ENCODE assay signal across 14 cellular contexts in the genomic region with DNA sequence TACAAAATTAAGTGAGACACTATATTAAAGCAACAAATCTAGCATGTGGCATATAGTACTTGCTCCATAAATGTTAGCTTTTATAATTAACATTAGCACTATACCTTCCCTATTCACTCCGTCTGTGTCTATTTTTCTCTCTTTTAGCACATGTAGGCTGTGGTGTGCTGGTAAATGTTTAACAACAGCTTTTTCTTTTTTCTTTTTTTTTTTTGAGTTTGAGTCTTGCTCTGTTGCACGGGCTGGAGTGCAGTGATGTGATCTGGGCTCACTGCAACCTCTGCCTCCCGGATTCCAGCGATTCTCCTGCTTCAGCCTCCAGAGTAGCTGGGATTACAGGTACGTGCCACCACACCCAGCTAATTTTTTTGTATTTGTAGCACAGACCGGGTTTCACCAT.
DNase-seq lines count a peak whose midpoint lies in the region; ATAC-seq and TF ChIP-seq lines count a peak whose summit lies in the region.
"Had no signal": no experiment of that assay in that cellular context is flagged by ENCODE, and none has a peak within 500 bp of the region (broad histone marks: within the 10 kb centered on the region; RNA-seq: fewer than 3 reads in every experiment).

No MANE protein-coding gene starts in this region.

- intact Hi-C loops in sciatic nerve (cut with DNase I), result no loop called here

- H3K36me3 ChIP-seq in HEK293 (ENCODE audit: control insufficient read depth in 2 of 2, insufficient read depth in 1 of 2, low read length in 2 of 2) (no peaks in the 10 kb centered on the region), MG63 (no peaks in the 10 kb centered on the region)
- H3K36me3 ChIP-seq: BLaER1 treated with 17β-estradiol and CSF1 and Interleukin-3, amounts not matched to agents 10 nM and 100 nM had no signal

- TF ChIP-seq CTCF in HEK293 (tag by site-specific recombination; IDR thresholded peaks at IDR 0.05), result no peak

- no peaks in the 10 kb centered on the region for H3K4me1 ChIP-seq in HEK293 (ENCODE audit: control insufficient read depth, insufficient read depth, low read length)

- CTCF ChIA-PET in HEK293 (lab: Yijun Ruan, JAX), result interaction anchor here (0.7 kb wide), 1 partner anchor 27 kb away, joined by 3 read pairs; no protein-coding TSS in a partner anchor

- no peaks in the 10 kb centered on the region for H3K9me3 ChIP-seq in HEK293 (ENCODE audit: control insufficient read depth, insufficient read depth, low read depth, low read length)
- H3K9me3 ChIP-seq in MG63, result no peaks in the 10 kb centered on the region

- POLR2A ChIA-PET in HEK293 (lab: Yijun Ruan, JAX), result interaction anchor here (0.7 kb wide), 1 partner anchor 203 kb away, joined by 3 read pairs; no protein-coding TSS in a partner anchor

- H3K27me3 ChIP-seq in MG63, result no peaks in the 10 kb centered on the region
- H3K27me3 ChIP-seq: BLaER1 treated with 17β-estradiol and CSF1 and Interleukin-3, amounts not matched to agents 10 nM and 100 nM had no signal

- peak; percentile 43 for DNase-seq in ACHN
- DNase-seq in kidney tubule cell (ENCODE audit: low spot score), result peak; percentile 44
- peak; percentile 68 for DNase-seq in renal cortical epithelial cell (ENCODE audit: low read depth)
- DNase-seq in MG63, result no peak
- no peak for DNase-seq in sciatic nerve (ENCODE audit: low spot score)
- DNase-seq: 8988T; CD8-positive, alpha-beta T cell; DMS 273 treated with DMSO at 0.1 percent for 48 hours; GM23248; HCEC 1CT; HFFc6 had no signal

- H3K4me3 ChIP-seq in HEK293 (ENCODE audit: low read depth, low read length) (no peak overlapping the region), MG63 (no peak overlapping the region)
- H3K4me3 ChIP-seq: BLaER1 treated with 17β-estradiol and CSF1 and Interleukin-3, amounts not matched to agents 10 nM and 100 nM; GM23248 had no signal

- no peak overlapping the region for H3K27ac ChIP-seq in HEK293 (ENCODE audit: extremely low read depth, low read depth, low read length)
- H3K27ac ChIP-seq: BLaER1 treated with 17β-estradiol and CSF1 and Interleukin-3, amounts not matched to agents 10 nM and 100 nM; GM23248 had no signal

- in situ Hi-C loops in ACHN (cut with HindIII; ENCODE audit: low pct_ligation_motif_present, low pct_unique_long_range_greater_than_20kb, low sequenced_read_pairs), result no loop called here

- ATAC-seq in sciatic nerve (no peak), GM21786 (IDR thresholded peaks at IDR 0.05; ENCODE audit: unreplicated experiment) (no peak)
- ATAC-seq: CD8-positive, alpha-beta T cell had no signal

TF ChIP-seq in HEK293, 187 proteins besides CTCF, POLR2A, EP300 and RAD21:
- TF ChIP-seq KLF16 (tag by site-specific recombination; IDR thresholded peaks at IDR 0.05), result no peak
- no peak for TF ChIP-seq ZNF785 (tag by site-specific recombination; IDR thresholded peaks at IDR 0.05)
- TF ChIP-seq ZNF350 (tag by site-specific recombination; IDR thresholded peaks at IDR 0.05), result no peak
- TF ChIP-seq ZNF664 (tag by site-specific recombination; IDR thresholded peaks at IDR 0.05), result 0 out of 2 replicates have a peak, but pooled peaks have one; percentile 10
- no peak for TF ChIP-seq ZXDB (tag by site-specific recombination; IDR thresholded peaks at IDR 0.05)
- TF ChIP-seq ZNF394 (tag by site-specific recombination; IDR thresholded peaks at IDR 0.05; ENCODE audit: borderline replicate concordance), result no peak
- TF ChIP-seq ZNF157 (tag by site-specific recombination; IDR thresholded peaks at IDR 0.05), result no peak

Comparison
In these comparisons a context has a peak if more than half of its experiments do, and no peak if none do; other contexts are left out.
1. DNase-seq: peak in ACHN (single experiment), kidney tubule cell (single experiment) and renal cortical epithelial cell (single experiment); none in MG63 (single experiment) and sciatic nerve (single experiment).